In genomic region chrX:22192419-22193086, GRCh38 we compare ENCODE assay signal across 8 cellular contexts.
DNase-seq lines count a peak whose midpoint lies in the region; ATAC-seq and TF ChIP-seq lines count a peak whose summit lies in the region.

No MANE protein-coding gene starts in this region.

- peak; percentile 45 for DNase-seq in DND-41
- DNase-seq in HT-29 (ENCODE audit: low spot score), result peak; percentile 82
- DNase-seq in SJCRH30, result peak; percentile 72 to 89
- DNase-seq in activated gamma-delta T cell treated with anti-CD3 and anti-CD28 coated beads, Interleukin-2, amount 50 U/mL, for 16 hours (ENCODE audit: low read depth), result peak; percentile 19
- DNase-seq in glomerular visceral epithelial cell (ENCODE audit: extremely low spot score), result peak; percentile 63
- DNase-seq in ureter (ENCODE audit: low spot score), result peak; percentile 64

- H2AFZ ChIP-seq in DND-41 (ENCODE audit: low read depth, low read length) (no peak overlapping the region; the same call in 1 of the 2 replicates), parathyroid adenoma (peak overlapping the region; percentile 64)

- H3K9me3 ChIP-seq in DND-41 (ENCODE audit: insufficient read depth, low read length, severe bottlenecking), result no peaks in the 10 kb centered on the region
- peaks cover 3% of the 10 kb centered on the region; the same call in 1 of the 2 replicates for H3K9me3 ChIP-seq in SJCRH30 (replicated peaks)
- H3K9me3 ChIP-seq in parathyroid adenoma (ENCODE audit: control insufficient read depth, low read length), result no peaks in the 10 kb centered on the region

- no peaks in the 10 kb centered on the region for H3K79me2 ChIP-seq in DND-41 (ENCODE audit: insufficient read depth, low read length)
- H3K79me2 ChIP-seq in parathyroid adenoma, result no peaks in the 10 kb centered on the region

- H3K27me3 ChIP-seq in DND-41 (ENCODE audit: insufficient read depth, low read length, poor library complexity) (no peaks in the 10 kb centered on the region), SJCRH30 (no peaks in the 10 kb centered on the region), parathyroid adenoma (ENCODE audit: control insufficient read depth, insufficient read depth, low read length) (no peaks in the 10 kb centered on the region)

- ATAC-seq in DND-41 (ENCODE audit: insufficient read depth, low read depth), result peak; percentile 66; the same call in 1 of the 3 replicates
- peak; percentile 88 for ATAC-seq in GM21515 (IDR thresholded peaks at IDR 0.05; ENCODE audit: unreplicated experiment)

- H3K9ac ChIP-seq in DND-41 (ENCODE audit: low read depth, low read length) (no peak overlapping the region), parathyroid adenoma (no peak overlapping the region)

- no peak overlapping the region for H3K27ac ChIP-seq in DND-41 (ENCODE audit: low read length)
- no peak overlapping the region for H3K27ac ChIP-seq in SJCRH30
- H3K27ac ChIP-seq in parathyroid adenoma, result no peak overlapping the region

- H3K36me3 ChIP-seq in DND-41 (ENCODE audit: insufficient read depth, low read length), result no peaks in the 10 kb centered on the region
- H3K36me3 ChIP-seq in SJCRH30, result no peaks in the 10 kb centered on the region
- H3K36me3 ChIP-seq in parathyroid adenoma (ENCODE audit: control insufficient read depth, insufficient read depth, low read length), result no peaks in the 10 kb centered on the region

- H3K4me1 ChIP-seq in DND-41 (ENCODE audit: insufficient read depth, low read length), result no peaks in the 10 kb centered on the region
- H3K4me1 ChIP-seq in SJCRH30, result peaks cover 2% of the 10 kb centered on the region; the same call in 1 of the 2 replicates
- H3K4me1 ChIP-seq in parathyroid adenoma, result no peaks in the 10 kb centered on the region

- peak; percentile 74 for TF ChIP-seq CTCF in DND-41 (IDR thresholded peaks at IDR 0.05; ENCODE audit: borderline replicate concordance, extremely low read depth, low read length, poor library complexity, severe bottlenecking)
- peak; percentile 63 for TF ChIP-seq CTCF in parathyroid adenoma (IDR thresholded peaks at IDR 0.05)

- no peak overlapping the region for H3K4me3 ChIP-seq in DND-41 (ENCODE audit: low read depth in 1 of 2, low read length in 2 of 2)
- H3K4me3 ChIP-seq in SJCRH30, result no peak overlapping the region
- H3K4me3 ChIP-seq in parathyroid adenoma (ENCODE audit: low read depth, low read length), result no peak overlapping the region

- H3K4me2 ChIP-seq in DND-41 (ENCODE audit: insufficient read depth, low read length), result no peak overlapping the region
- H3K4me2 ChIP-seq in parathyroid adenoma (ENCODE audit: low read length), result peak overlapping the region; percentile 33

- H4K20me1 ChIP-seq in DND-41 (ENCODE audit: insufficient read depth, low read length), result no peaks in the 10 kb centered on the region

Comparison
In these comparisons a context has a peak if more than half of its experiments do, and no peak if none do; other contexts are left out.
1. DNase-seq: peak in every context shown above with its lines; median percentile 82 in HT-29; 80 in SJCRH30; 64 in ureter; 63 in glomerular visceral epithelial cell; 45 in DND-41; 19 in activated gamma-delta T cell treated with anti-CD3 and anti-CD28 coated beads, Interleukin-2, amount 50 U/mL, for 16 hours.